ENCODE assay signal across 30 cellular contexts in the genomic region with DNA sequence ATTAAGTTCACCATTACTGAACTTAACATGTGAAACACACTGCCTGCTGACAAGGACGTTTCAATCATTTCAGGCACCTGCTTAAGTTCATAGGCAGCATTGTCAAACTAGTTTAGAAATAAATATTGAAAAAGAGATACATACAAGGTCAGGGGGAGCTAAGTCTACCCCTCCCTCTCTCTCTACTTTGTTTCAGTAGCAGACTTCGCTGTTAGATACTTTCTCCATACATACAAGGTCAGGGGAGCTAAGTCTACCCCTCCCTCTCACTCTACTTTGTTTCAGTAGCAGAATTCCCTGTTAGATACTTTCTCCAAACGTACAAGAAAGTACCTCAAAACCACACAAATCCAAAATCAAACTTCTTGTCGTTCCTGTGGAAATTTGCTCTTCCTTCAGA.
"Had no signal": no experiment of that assay in that cellular context is flagged by ENCODE, and none has a peak within 500 bp of the region (broad histone marks: within the 10 kb centered on the region; RNA-seq: fewer than 3 reads in every experiment).

No MANE protein-coding gene starts in this region.

- H3K4me2 ChIP-seq: smooth muscle cell had no signal

- H3K4me1 ChIP-seq: parathyroid adenoma, psoas muscle, suprapubic skin, testis, transverse colon, uterus had no signal

- ATAC-seq: naive thymus-derived CD8-positive, alpha-beta T cell; natural killer cell treated with Interleukin-12 subunit alpha and Interleukin-12 subunit beta and Interleukin-15 and Interleukin-18, amount 100 ng/mL, for 72 hours; psoas muscle; right cardiac atrium; sciatic nerve; stimulated activated memory B cell treated with anti-CD40 and anti-IgM and Interleukin-4, amounts not matched to agents 10 μg/mL and 1 μg/mL and 100 μg/mL, for 72 hours; stimulated activated naive CD8-positive, alpha-beta T cell treated with anti-CD3 and anti-CD28 coated beads, Interleukin-15, amount 100 ng/mL, for 72 hours; stimulated activated naive CD8-positive, alpha-beta T cell treated with anti-CD3 and anti-CD28 coated beads, Interleukin-15, Interleukin-2, amounts not matched to agents 100 U/mL and 50 U/mL, for 24 hours had no signal

- H3K79me2 ChIP-seq: parathyroid adenoma had no signal

- H3K9ac ChIP-seq: parathyroid adenoma had no signal

- DNase-seq: naive B cell; naive thymus-derived CD8-positive, alpha-beta T cell; nephron progenitor cell; nucleus accumbens; posterior cingulate gyrus; psoas muscle; right cardiac atrium; spleen; stimulated activated CD4-positive, alpha-beta T cell treated with anti-CD3 and anti-CD28 coated beads, Interleukin-12 subunit alpha, Interleukin-12 subunit beta, amount 100 ng/mL, for 4 hours; stimulated activated CD4-positive, alpha-beta T cell treated with anti-CD3 and anti-CD28 coated beads, Interleukin-1b, Interleukin-23, amount 100 ng/mL, for 48 hours; stimulated activated CD4-positive, alpha-beta T cell treated with anti-CD3 and anti-CD28 coated beads, Interleukin-4, amount 100 ng/mL, for 1 hour; stimulated activated CD4-positive, alpha-beta T cell treated with anti-CD3 and anti-CD28 coated beads, Interleukin-4, amount 100 ng/mL, for 4 hours; stimulated activated CD8-positive, alpha-beta memory T cell treated with anti-CD3 and anti-CD28 coated beads, Interleukin-4, amount 100 ng/mL, for 48 hours; stimulated activated naive CD4-positive, alpha-beta T cell; stimulated activated naive CD8-positive, alpha-beta T cell treated with anti-CD3 and anti-CD28 coated beads, Interleukin-15, amount 100 ng/mL, for 72 hours; stimulated activated naive CD8-positive, alpha-beta T cell treated with anti-CD3 and anti-CD28 coated beads, Interleukin-15, Interleukin-2, amounts not matched to agents 100 U/mL and 50 U/mL, for 24 hours; substantia nigra; testis; tibial artery; transverse colon; upper lobe of left lung; uterus had no signal

- H3K36me3 ChIP-seq: neutrophil, spleen, suprapubic skin, tibial artery, transverse colon, upper lobe of left lung, uterus had no signal

- H3K4me3 ChIP-seq: psoas muscle, skin epidermis, smooth muscle cell, spleen, suprapubic skin, testis, tibial artery, transverse colon, upper lobe of left lung, uterus had no signal

- H3K9me3 ChIP-seq: neutrophil, psoas muscle, spleen, suprapubic skin, testis, tibial artery, transverse colon, upper lobe of left lung, uterus had no signal

- H3K27me3 ChIP-seq: neutrophil, spleen, suprapubic skin, testis, tibial artery, transverse colon, upper lobe of left lung, uterus had no signal

- H3K27ac ChIP-seq: neutrophil, parathyroid adenoma, psoas muscle, skin epidermis, spleen, suprapubic skin, tibial artery, transverse colon, upper lobe of left lung, uterus had no signal
